Comparison of ENCODE assay signal across 8 cellular contexts in genomic region chr4:185127021-185127925, GRCh38. TPM values are rescaled to one million over a fixed set of nuclear protein-coding genes. Genes with fewer than 3 reads are reported as not detected.
DNase-seq lines count a peak whose midpoint lies in the region; ATAC-seq and TF ChIP-seq lines count a peak whose summit lies in the region.

No MANE protein-coding gene starts in this region.

- no peaks in the 10 kb centered on the region for H3K36me3 ChIP-seq in H7 (replicated peaks; ENCODE audit: control insufficient read depth, insufficient read depth, low read length)

- no peaks in the 10 kb centered on the region for H3K9me3 Mint-ChIP-seq in stimulated activated naive CD8-positive, alpha-beta T cell treated with anti-CD3 and anti-CD28 coated beads, Interleukin-15, amount 100 ng/mL, for 72 hours

- H3K27me3 Mint-ChIP-seq in stimulated activated naive CD8-positive, alpha-beta T cell treated with anti-CD3 and anti-CD28 coated beads, Interleukin-15, amount 100 ng/mL, for 72 hours = peaks cover 69% of the 10 kb centered on the region

- no peak overlapping the region for H3K27ac Mint-ChIP-seq in stimulated activated naive CD8-positive, alpha-beta T cell treated with anti-CD3 and anti-CD28 coated beads, Interleukin-15, amount 100 ng/mL, for 72 hours

- DNase-seq in ACHN (peak; percentile 8), H7 (peak; percentile 85), cardiac fibroblast (ENCODE audit: low read depth in 2 of 2) (peak in 1 of 2 donors; percentile 23), kidney tubule cell (ENCODE audit: low spot score) (peak; percentile 8), NCI-H446 (lab: John Stamatoyannopoulos, UW) (no peak), NCI-H524 treated with DMSO at 0.1 percent for 48 hours (lab: John Stamatoyannopoulos, UW) (no peak)
- no peak for DNase-seq in stimulated activated naive CD8-positive, alpha-beta T cell treated with anti-CD3 and anti-CD28 coated beads, Interleukin-15, amount 100 ng/mL, for 72 hours

- H3K27me3 ChIP-seq in H7 (ENCODE audit: control insufficient read depth, insufficient read depth, low read length) = peaks cover 25% of the 10 kb centered on the region

- in situ Hi-C loops in ACHN (cut with HindIII; ENCODE audit: low pct_ligation_motif_present, low pct_unique_long_range_greater_than_20kb, low sequenced_read_pairs) = no loop called here

- peak overlapping the region; percentile 60 for H3K4me3 ChIP-seq in H7 (ENCODE audit: insufficient read depth, low read depth, low read length)
- peak overlapping the region; percentile 54 to 55 for H3K4me3 ChIP-seq in cardiac fibroblast (replicated peaks in 1 of 2; ENCODE audit: low read depth in 2 of 2, low read length in 2 of 2)

- ATAC-seq in stimulated activated naive CD8-positive, alpha-beta T cell treated with anti-CD3 and anti-CD28 coated beads, Interleukin-15, amount 100 ng/mL, for 72 hours = peak; percentile 27
- no peak for ATAC-seq in GM21529 (IDR thresholded peaks at IDR 0.05; ENCODE audit: unreplicated experiment)

- no peak for TF ChIP-seq CTCF in cardiac fibroblast (IDR thresholded peaks at IDR 0.05; ENCODE audit: low read depth, low read length)

- H3K4me3 Mint-ChIP-seq in stimulated activated naive CD8-positive, alpha-beta T cell treated with anti-CD3 and anti-CD28 coated beads, Interleukin-15, amount 100 ng/mL, for 72 hours = peak overlapping the region; percentile 67 to 74

- H3K4me1 Mint-ChIP-seq in stimulated activated naive CD8-positive, alpha-beta T cell treated with anti-CD3 and anti-CD28 coated beads, Interleukin-15, amount 100 ng/mL, for 72 hours = peaks cover 15% of the 10 kb centered on the region

RNA-seq across cellular contexts. Expression of gene SLC25A4, which starts 15.8 kb away (rescaled TPM):
- 24.6 and 32.8 TPM in 2 replicates for total RNA-seq in H7 (2014; rRNA removed; shearing (Covaris generic))

Comparison
In these comparisons a context has a peak if more than half of its experiments do, and no peak if none do; other contexts are left out.
1. DNase-seq: peak in ACHN (single experiment), H7 (single experiment) and kidney tubule cell (single experiment); none in stimulated activated naive CD8-positive, alpha-beta T cell treated with anti-CD3 and anti-CD28 coated beads, Interleukin-15, amount 100 ng/mL, for 72 hours (0 of 2), NCI-H446 (0 of 2) and NCI-H524 treated with DMSO at 0.1 percent for 48 hours (single experiment).